ENCODE assay signal across 25 cellular contexts in the genomic region with DNA sequence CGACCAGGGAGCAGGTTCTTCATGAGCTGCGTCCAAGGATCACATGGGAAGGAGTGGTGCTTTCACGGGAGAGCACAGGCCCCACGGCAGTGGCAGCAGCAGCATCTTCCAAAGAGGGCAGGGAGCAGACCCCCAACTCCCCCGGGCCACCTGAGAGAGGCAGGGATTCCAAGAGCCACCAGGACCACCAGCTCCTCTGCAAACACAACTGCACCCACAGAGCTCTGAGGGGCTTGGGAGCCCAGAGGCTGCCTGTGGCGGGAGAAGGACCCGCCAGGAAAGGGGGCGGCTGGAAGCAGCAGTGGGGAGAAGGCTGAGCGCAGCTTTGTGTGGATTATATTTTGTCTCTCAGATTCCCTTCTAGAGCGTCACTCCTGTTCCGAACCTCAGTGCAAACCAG.
DNase-seq lines count a peak whose midpoint lies in the region; ATAC-seq and TF ChIP-seq lines count a peak whose summit lies in the region.
"Had no signal": no experiment of that assay in that cellular context is flagged by ENCODE, and none has a peak within 500 bp of the region (broad histone marks: within the 10 kb centered on the region; RNA-seq: fewer than 3 reads in every experiment).

No MANE protein-coding gene starts in this region.

- no peaks in the 10 kb centered on the region for H3K36me3 ChIP-seq in stomach
- H3K36me3 ChIP-seq: BE2C, SJSA1 had no signal

- H3K9me3 ChIP-seq in stomach = no peaks in the 10 kb centered on the region
- H3K9me3 ChIP-seq: BE2C had no signal

- no peaks in the 10 kb centered on the region for H3K4me1 ChIP-seq in stomach
- H3K4me1 ChIP-seq: BE2C, SJSA1 had no signal

- ATAC-seq in HG02642 (IDR thresholded peaks at IDR 0.05; ENCODE audit: poor library complexity, unreplicated experiment) = no peak
- no peak for ATAC-seq in HG02571 (IDR thresholded peaks at IDR 0.05; ENCODE audit: unreplicated experiment)
- no peak for ATAC-seq in GM19328 (IDR thresholded peaks at IDR 0.05; ENCODE audit: unreplicated experiment)

- intact Hi-C loops in stomach (cut with DNase I; ENCODE audit: low total_unique reads) = no loop called here

- no peak overlapping the region for H3K4me3 ChIP-seq in stomach
- H3K4me3 ChIP-seq: SJSA1 had no signal

- H3K27me3 ChIP-seq in stomach = peaks cover 0 to 64% (median 4%) of the 10 kb centered on the region in 3 donors
- H3K27me3 ChIP-seq: BE2C, SJSA1 had no signal

- TF ChIP-seq POLR2A in stomach (IDR thresholded peaks at IDR 0.05) = no peak

- TF ChIP-seq EP300 in stomach (IDR thresholded peaks at IDR 0.05) = no peak

- WGBS in stomach, 5 donors = 79 to 86% (median 83%) methylated on average over 9 to 11 of the region's 11 CpGs

- no peak overlapping the region for H3K27ac ChIP-seq in stomach
- H3K27ac ChIP-seq: HL-60, KMS-11, SJSA1 had no signal

- no peak for TF ChIP-seq CTCF in stomach (IDR thresholded peaks at IDR 0.05)

- peak; percentile 16 for DNase-seq in activated effector memory CD4-positive, alpha-beta T cell treated with anti-CD3 and anti-CD28 coated beads, Interleukin-2, amount 50 U/mL, for 16 hours
- DNase-seq in activated effector memory CD4-positive, alpha-beta T cell treated with Interleukin-2 at 50 U/mL for 16 hours = no peak
- DNase-seq in mesenteric fat pad (ENCODE audit: low spot score) (peak; percentile 67), stomach (peak; percentile 19)
- DNase-seq: 8988T, ACHN, BE2C, DMS153, DND-41, GOT3, HCEC 1CT, NCI-H1048, NCI-H1417, NCI-H1694, NCI-H2029 treated with DMSO at 0.1 percent for 48 hours, NCI-H2227 treated with DMSO at 0.1 percent for 48 hours, NCI-H526 treated with DMSO at 0.1 percent for 48 hours, Right ventricle myocardium superior, RPMI8226 had no signal
